8 cellular contexts compared by ENCODE assay signal in genomic region chr6:44100088-44100550, GRCh38. TPM values are rescaled to one million over a fixed set of nuclear protein-coding genes. Genes with fewer than 3 reads are reported as not detected.
DNase-seq lines count a peak whose midpoint lies in the region; ATAC-seq and TF ChIP-seq lines count a peak whose summit lies in the region.

No MANE protein-coding gene starts in this region.

- H3K9me3 ChIP-seq in CD4-positive, alpha-beta memory T cell (ENCODE audit: control insufficient read depth in 1 of 2, low read length in 2 of 2), result no peaks in the 10 kb centered on the region
- no peaks in the 10 kb centered on the region for H3K9me3 ChIP-seq in upper lobe of right lung

- intact Hi-C loops in CD4-positive, alpha-beta memory T cell (cut with micrococcal nuclease), result no loop called here
- intact Hi-C loops in left ventricle myocardium superior (cut with micrococcal nuclease) (no loop called here), upper lobe of right lung (cut with DNase I) (no loop called here)

- TF ChIP-seq CTCF in HFFc6 (IDR thresholded peaks at IDR 0.05) (peak; percentile 80), upper lobe of right lung (IDR thresholded peaks at IDR 0.05) (peak; percentile 53)

- H3K4me1 Mint-ChIP-seq in CD4-positive, alpha-beta memory T cell, result peaks cover 10 to 31% (median 18%) of the 10 kb centered on the region in 4 donors
- H3K4me1 Mint-ChIP-seq in HFFc6 (ENCODE audit: low read depth), result peaks cover 6% of the 10 kb centered on the region

- peaks cover 0 to 22% of the 10 kb centered on the region in 2 donors for H3K36me3 Mint-ChIP-seq in CD4-positive, alpha-beta memory T cell
- peaks cover 6% of the 10 kb centered on the region; the same call in 1 of the 2 replicates for H3K36me3 Mint-ChIP-seq in HFFc6 (ENCODE audit: low read depth)

- H3K27ac Mint-ChIP-seq in CD4-positive, alpha-beta memory T cell, result peak overlapping the region in 4 of 7 donors; percentile 38 to 69 (median 65)
- no peak overlapping the region for H3K27ac Mint-ChIP-seq in HFFc6

- H3K4me3 Mint-ChIP-seq in CD4-positive, alpha-beta memory T cell, result no peak overlapping the region
- H3K4me3 Mint-ChIP-seq in HFFc6, result no peak overlapping the region

- no peaks in the 10 kb centered on the region for H3K27me3 Mint-ChIP-seq in CD4-positive, alpha-beta memory T cell
- no peaks in the 10 kb centered on the region; the same call in 1 of the 2 replicates for H3K27me3 Mint-ChIP-seq in HFFc6 (ENCODE audit: insufficient read depth)

- no peak overlapping the region for H3K27ac ChIP-seq in CD4-positive, alpha-beta memory T cell (ENCODE audit: low read depth, low read length)
- H3K27ac ChIP-seq in upper lobe of right lung, result no peak overlapping the region

- no peak overlapping the region for H3K4me3 ChIP-seq in CD4-positive, alpha-beta memory T cell (ENCODE audit: low read length in 2 of 2)
- no peak overlapping the region for H3K4me3 ChIP-seq in upper lobe of right lung

- no peaks in the 10 kb centered on the region for H3K27me3 ChIP-seq in CD4-positive, alpha-beta memory T cell (ENCODE audit: insufficient read depth, low read length)
- no peaks in the 10 kb centered on the region for H3K27me3 ChIP-seq in upper lobe of right lung

- peaks cover 5% of the 10 kb centered on the region for H3K36me3 ChIP-seq in CD4-positive, alpha-beta memory T cell (ENCODE audit: insufficient read depth, low read length)
- no peaks in the 10 kb centered on the region for H3K36me3 ChIP-seq in upper lobe of right lung

- CTCF ChIA-PET in CD4-positive, alpha-beta memory T cell (lab: Charles Lee; ENCODE audit: partially characterized antibody), result interaction anchor here (0.7 to 5.7 kb wide), 5 partner anchors 14 to 54 kb away, joined by 3 to 50 read pairs (median 9); no protein-coding TSS in a partner anchor

- peak; percentile 59 for ATAC-seq in left ventricle myocardium superior
- ATAC-seq in upper lobe of right lung, result peak; percentile 63
- no peak for ATAC-seq in HG03469 (IDR thresholded peaks at IDR 0.05; ENCODE audit: unreplicated experiment)

- H3K9me3 Mint-ChIP-seq in CD4-positive, alpha-beta memory T cell, result no peaks in the 10 kb centered on the region
- H3K9me3 Mint-ChIP-seq in HFFc6, result no peaks in the 10 kb centered on the region

- no peaks in the 10 kb centered on the region for H3K4me1 ChIP-seq in CD4-positive, alpha-beta memory T cell (ENCODE audit: insufficient read depth, low read length)
- H3K4me1 ChIP-seq in upper lobe of right lung, result peaks cover 17% of the 10 kb centered on the region

- no peak for DNase-seq in CD4-positive, alpha-beta memory T cell
- DNase-seq in HFFc6 (peak; percentile 57), left ventricle myocardium superior (no peak), upper lobe of right lung (no peak), NCI-H1930 (lab: John Stamatoyannopoulos, UW) (no peak), NOMO-1 (lab: John Stamatoyannopoulos, UW; ENCODE audit: unreplicated experiment in 2 of 2) (no peak)
- DNase-seq in activated CD4-positive, alpha-beta T cell treated with anti-CD3 and anti-CD28 coated beads, Interleukin-2, amount 50 U/mL, for 1 hour, result peak; percentile 9

- POLR2A ChIA-PET in CD4-positive, alpha-beta memory T cell (lab: Charles Lee; ENCODE audit: partially characterized antibody), result interaction anchor here (0.7 kb wide), 1 partner anchor 1660 kb away, joined by 3 read pairs; no protein-coding TSS in a partner anchor

RNA-seq across cellular contexts. Expression of gene MRPL14, which starts 27.1 kb away (rescaled TPM):
- total RNA-seq in CD4-positive, alpha-beta memory T cell, result 10 to 100 TPM; 21.7 to 23.9 TPM
- 100 to 1,000 TPM; 103 to 123 TPM for polyA plus RNA-seq in CD4-positive, alpha-beta memory T cell
- 10 to 100 TPM; 50.9 to 64.2 (median 56.0) TPM for total RNA-seq in HFFc6 (2021; fragmentation: NEBNext Ultra II Directional; extraction: Animal tissue kit (Norgen Biotek cat#: 25700))
- total RNA-seq in left ventricle myocardium superior (38.8 TPM), upper lobe of right lung (94.1 TPM)

RNA-seq across cellular contexts. Expression of gene TMEM63B, which starts 27.2 kb away (rescaled TPM):
- 10 to 100 TPM; 20.7 to 24.1 TPM for total RNA-seq in CD4-positive, alpha-beta memory T cell
- polyA plus RNA-seq in CD4-positive, alpha-beta memory T cell, result 1 to 10 TPM in 1 of 2 donors, under 1 TPM in 1; 0.91 to 2.3 TPM
- total RNA-seq in HFFc6 (2021; fragmentation: NEBNext Ultra II Directional; extraction: Animal tissue kit (Norgen Biotek cat#: 25700)), result 10 to 100 TPM; 38.3 to 55.1 (median 44.7) TPM
- total RNA-seq in left ventricle myocardium superior, result 47.3 TPM
- total RNA-seq in upper lobe of right lung, result 119 TPM

RNA-seq across cellular contexts. Expression of gene CAPN11, which starts 58.5 kb away (rescaled TPM):
- not detected for total RNA-seq in CD4-positive, alpha-beta memory T cell
- not detected for polyA plus RNA-seq in CD4-positive, alpha-beta memory T cell
- total RNA-seq in HFFc6 (2021; fragmentation: NEBNext Ultra II Directional; extraction: Animal tissue kit (Norgen Biotek cat#: 25700)), result not detected
- total RNA-seq in left ventricle myocardium superior (0.40 TPM), upper lobe of right lung (1.6 TPM)

Comparison
In these comparisons a context has a peak if more than half of its experiments do, and no peak if none do; other contexts are left out.
1. DNase-seq: peak in HFFc6 (single experiment) and activated CD4-positive, alpha-beta T cell treated with anti-CD3 and anti-CD28 coated beads, Interleukin-2, amount 50 U/mL, for 1 hour (single experiment); none in CD4-positive, alpha-beta memory T cell (0 of 5), left ventricle myocardium superior (single experiment), upper lobe of right lung (single experiment), NCI-H1930 (0 of 2) and NOMO-1 (0 of 2).